In the genomic region with DNA sequence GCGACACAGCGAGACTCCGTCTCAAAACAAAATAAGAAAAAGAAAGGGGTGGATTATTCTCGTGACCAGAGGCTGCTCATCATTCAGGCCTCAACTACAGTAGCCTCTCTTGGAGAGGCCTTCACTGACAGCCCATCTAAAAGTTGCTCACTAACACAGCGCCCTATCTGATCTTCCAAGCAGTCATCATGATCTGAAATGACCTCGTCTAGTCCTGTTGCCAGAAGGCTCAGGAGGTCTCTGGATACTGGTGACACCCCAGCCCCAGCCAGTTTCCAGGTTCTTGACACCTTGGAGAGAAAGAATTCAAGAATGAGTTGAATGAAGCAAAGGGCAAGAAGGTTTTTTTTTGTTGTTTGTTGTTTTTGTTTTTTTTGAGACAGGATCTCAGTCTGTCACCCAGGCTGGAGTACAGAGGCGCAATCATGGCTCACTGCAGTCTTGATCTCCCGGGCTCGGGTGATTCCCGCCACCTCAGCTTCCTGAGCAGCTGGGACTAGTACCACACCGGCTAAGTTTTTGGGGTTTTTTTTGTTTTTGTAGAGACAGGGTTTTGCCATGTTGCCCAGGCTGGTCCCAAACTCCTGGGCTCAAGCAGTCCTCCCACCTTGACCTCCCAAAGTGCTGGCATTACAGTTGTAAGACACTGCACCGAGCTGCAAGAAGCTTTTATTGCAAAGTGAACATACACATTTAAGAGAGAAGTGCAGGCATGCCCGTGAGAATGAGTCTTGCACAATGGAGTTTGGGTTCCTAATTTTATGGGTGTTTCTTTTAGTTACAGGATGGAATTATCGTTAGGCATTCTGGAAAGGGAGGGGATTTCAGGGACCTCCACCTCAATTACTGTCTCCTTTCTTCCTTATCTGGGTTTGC, we compare ENCODE assay signal across 9 cellular contexts. TPM values are rescaled to one million over a fixed set of nuclear protein-coding genes. Genes with fewer than 3 reads are reported as not detected.
DNase-seq lines count a peak whose midpoint lies in the region; ATAC-seq and TF ChIP-seq lines count a peak whose summit lies in the region.
"Had no signal": no experiment of that assay in that cellular context is flagged by ENCODE, and none has a peak within 500 bp of the region (broad histone marks: within the 10 kb centered on the region; RNA-seq: fewer than 3 reads in every experiment).

No MANE protein-coding gene starts in this region.

- intact Hi-C loops in upper lobe of right lung (cut with DNase I) = no loop called here

- H3K36me3 ChIP-seq in WERI-Rb-1 = peaks cover 14% of the 10 kb centered on the region
- no peaks in the 10 kb centered on the region for H3K36me3 ChIP-seq in upper lobe of right lung

- TF ChIP-seq CTCF in WERI-Rb-1 (IDR thresholded peaks at IDR 0.05; ENCODE audit: low read depth, low read length) = no peak
- TF ChIP-seq CTCF in upper lobe of right lung (IDR thresholded peaks at IDR 0.05) = no peak

- ATAC-seq in upper lobe of right lung (no peak), HG03469 (IDR thresholded peaks at IDR 0.05; ENCODE audit: unreplicated experiment) (no peak)

- H3K4me3 ChIP-seq in WERI-Rb-1 (ENCODE audit: low read depth, low read length) = peak overlapping the region; percentile 73; the same call in 1 of the 2 replicates
- peak overlapping the region; percentile 82 for H3K4me3 ChIP-seq in upper lobe of right lung

- H3K4me1 ChIP-seq in upper lobe of right lung = peaks cover 36% of the 10 kb centered on the region

- DNase-seq in stimulated activated CD4-positive, alpha-beta T cell treated with anti-CD3 and anti-CD28 coated beads, Interleukin-4, amount 100 ng/mL, for 24 hours = peak; percentile 16
- DNase-seq in stimulated activated CD4-positive, alpha-beta T cell treated with anti-CD3 and anti-CD28 coated beads, Interleukin-2, amount 100 ng/mL, for 24 hours = no peak
- DNase-seq in WERI-Rb-1 = peak; percentile 21
- DNase-seq in islet precursor cell = peak; percentile 54
- DNase-seq in upper lobe of right lung = peak; percentile 43
- no peak for DNase-seq in mucosa of gallbladder (ENCODE audit: low spot score)
- no peak for DNase-seq in pons (ENCODE audit: low spot score)
- DNase-seq: DMS79 treated with DMSO at 0.1 percent for 48 hours had no signal

- H3K27me3 ChIP-seq in WERI-Rb-1 (ENCODE audit: insufficient read depth, low read depth, severe bottlenecking) (no peaks in the 10 kb centered on the region), upper lobe of right lung (no peaks in the 10 kb centered on the region)

- H3K27ac ChIP-seq in WERI-Rb-1 = peak overlapping the region; percentile 93
- H3K27ac ChIP-seq in upper lobe of right lung = no peak overlapping the region

- H3K9me3 ChIP-seq in WERI-Rb-1 (ENCODE audit: severe bottlenecking) (no peaks in the 10 kb centered on the region), upper lobe of right lung (no peaks in the 10 kb centered on the region)

RNA-seq across cellular contexts. Expression of a gene that starts 2.7 kb away (rescaled TPM):
- total RNA-seq in upper lobe of right lung (71.2 TPM), mucosa of gallbladder (47.1 TPM)

RNA-seq across cellular contexts. Expression of a gene that starts 51.6 kb away (rescaled TPM):
- total RNA-seq in upper lobe of right lung (117 TPM), mucosa of gallbladder (80.7 TPM)

RNA-seq across cellular contexts. Expression of a gene that starts 57.1 kb away (rescaled TPM):
- total RNA-seq in upper lobe of right lung (99.2 TPM), mucosa of gallbladder (55.7 TPM)

Comparison
In these comparisons a context has a peak if more than half of its experiments do, and no peak if none do; other contexts are left out.
1. DNase-seq: peak in stimulated activated CD4-positive, alpha-beta T cell treated with anti-CD3 and anti-CD28 coated beads, Interleukin-4, amount 100 ng/mL, for 24 hours (single experiment), WERI-Rb-1 (single experiment), islet precursor cell (single experiment) and upper lobe of right lung (single experiment); none in stimulated activated CD4-positive, alpha-beta T cell treated with anti-CD3 and anti-CD28 coated beads, Interleukin-2, amount 100 ng/mL, for 24 hours (0 of 2), mucosa of gallbladder (single experiment) and pons (single experiment).